In genomic region chr1:69479734-69480133, GRCh38 we compare ENCODE assay signal across 24 cellular contexts.
DNase-seq lines count a peak whose midpoint lies in the region; ATAC-seq, FAIRE-seq and TF ChIP-seq lines count a peak whose summit lies in the region.
"Had no signal": no experiment of that assay in that cellular context is flagged by ENCODE, and none has a peak within 500 bp of the region (broad histone marks: within the 10 kb centered on the region; RNA-seq: fewer than 3 reads in every experiment).

No MANE protein-coding gene starts in this region.

- TF ChIP-seq POLR2A in HepG2 (IDR thresholded peaks at IDR 0.05; ENCODE audit: insufficient read depth in 1 of 2, low read depth in 2 of 2, low read length in 2 of 2): no peak
- TF ChIP-seq POLR2A in K562 (conservative IDR thresholded peaks at IDR 0.05): no peak

- no peaks in the 10 kb centered on the region for H3K9me3 Mint-ChIP-seq in neural crest cell

- no peak for DNase-seq in HepG2 (ENCODE audit: low spot score)
- DNase-seq in K562 (ENCODE audit: extremely low read depth in 1 of 4, low spot score in 3 of 4): peak; percentile 12 to 76 (median 26)
- DNase-seq in neural crest cell (ENCODE audit: low read depth, low spot score): no peak
- no peak for DNase-seq in NCI-H1092 treated with DMSO at 0.1 percent for 48 hours (lab: John Stamatoyannopoulos, UW)
- no peak for DNase-seq in posterior vena cava (ENCODE audit: low spot score)
- DNase-seq: 8988T; ACHN; AML-193; Caco-2; Calu3; CD4-positive, alpha-beta T cell; CD8-positive, alpha-beta T cell; DMS79 treated with DMSO at 0.1 percent for 48 hours; GF-D8 had no signal

- TF ChIP-seq EP300 in HepG2 (IDR thresholded peaks at IDR 0.05; ENCODE audit: low read depth in 2 of 2, low read length in 2 of 2) (no peak), HepG2 (CRISPR knock-in tag; IDR thresholded peaks at IDR 0.05; ENCODE audit: borderline replicate concordance) (no peak), K562 (IDR thresholded peaks at IDR 0.05; ENCODE audit: low read length) (no peak)

- no peak overlapping the region for H2AFZ ChIP-seq in HepG2 (ENCODE audit: low read length)
- H2AFZ ChIP-seq in K562 (ENCODE audit: low read depth, low read length): no peak overlapping the region

- H3K4me3 Mint-ChIP-seq in neural crest cell: no peak overlapping the region
- H3K4me3 Mint-ChIP-seq: B cell; CD4-positive, alpha-beta T cell; CD8-positive, alpha-beta T cell had no signal

- ATAC-seq in HepG2: no peak
- peak; percentile 58 for ATAC-seq in K562
- ATAC-seq in HG02623 (IDR thresholded peaks at IDR 0.05; ENCODE audit: unreplicated experiment): no peak
- ATAC-seq: CD8-positive, alpha-beta T cell had no signal

- POLR2A ChIA-PET in HepG2 (lab: Yijun Ruan, JAX): no interaction called here
- POLR2A ChIA-PET in K562 (lab: Yijun Ruan, JAX): no interaction called here

- H3K27me3 ChIP-seq in liver (ENCODE audit: control insufficient read depth in 4 of 4, insufficient read depth in 4 of 4, low read length in 3 of 4) (no peaks in the 10 kb centered on the region), HepG2 (ENCODE audit: control insufficient read depth in 1 of 2, insufficient read depth in 2 of 2, low read length in 2 of 2) (no peaks in the 10 kb centered on the region), K562 (ENCODE audit: control insufficient read depth in 2 of 2, insufficient read depth in 2 of 2, low read length in 2 of 2) (no peaks in the 10 kb centered on the region)
- H3K27me3 ChIP-seq: BLaER1 treated with 17β-estradiol and CSF1 and Interleukin-3, amounts not matched to agents 10 nM and 100 nM had no signal

- H3K9me1 ChIP-seq in K562 (ENCODE audit: control insufficient read depth, insufficient read depth, low read length): no peaks in the 10 kb centered on the region

- H4K20me1 ChIP-seq in HepG2 (ENCODE audit: insufficient read depth, low read length) (no peaks in the 10 kb centered on the region), K562 (replicated peaks; ENCODE audit: control insufficient read depth, insufficient read depth, low read length) (no peaks in the 10 kb centered on the region)
- H4K20me1 ChIP-seq: BLaER1 treated with 17β-estradiol and CSF1 and Interleukin-3, amounts not matched to agents 10 nM and 100 nM had no signal

- no peak overlapping the region for H3K9ac ChIP-seq in liver (ENCODE audit: low read depth in 1 of 2, low read length in 2 of 2)
- H3K9ac ChIP-seq in HepG2 (ENCODE audit: insufficient read depth, low read depth, low read length): no peak overlapping the region
- H3K9ac ChIP-seq in K562 (ENCODE audit: insufficient read depth in 1 of 2, low read depth in 2 of 2, low read length in 2 of 2): no peak overlapping the region
- H3K9ac ChIP-seq: BLaER1 treated with 17β-estradiol and CSF1 and Interleukin-3, amounts not matched to agents 10 nM and 100 nM had no signal

- WGBS in liver: 34% methylated on average over 1 of the region's 1 CpG
- 0% methylated on average over 1 of the region's 1 CpG for WGBS in HepG2 (ENCODE audit: low lambda C conversion rate)
- WGBS in K562 (ENCODE audit: insufficient coverage, low coverage, missing lambda C conversion rate): 6% methylated on average over 1 of the region's 1 CpG

- H3K4me2 ChIP-seq in HepG2 (ENCODE audit: low read depth, low read length) (no peak overlapping the region), K562 (ENCODE audit: insufficient read depth, low read length) (no peak overlapping the region)
- H3K4me2 ChIP-seq: BLaER1 treated with 17β-estradiol and CSF1 and Interleukin-3, amounts not matched to agents 10 nM and 100 nM had no signal

- intact Hi-C loops in HepG2 (cut with micrococcal nuclease; ENCODE audit: unreplicated experiment) (no loop called here), K562 (cut with micrococcal nuclease) (no loop called here), posterior vena cava (cut with DNase I) (no loop called here)

- BruUV-seq in HepG2 (replicated peaks; lab: Mats Ljungman, UMichigan) (no TSS peak), K562 (replicated peaks; lab: Mats Ljungman, UMichigan) (no TSS peak)

- in situ Hi-C loops in HepG2 (cut with HindIII; ENCODE audit: extremely low pct_ligation_motif_present, low pct_unique_long_range_greater_than_20kb) (no loop called here), K562 (cut with MboI) (no loop called here)

- H3K4me1 ChIP-seq in liver (ENCODE audit: control insufficient read depth in 4 of 4, insufficient read depth in 4 of 4, low read length in 3 of 4) (no peaks in the 10 kb centered on the region), HepG2 (ENCODE audit: insufficient read depth, low read length) (no peaks in the 10 kb centered on the region), K562 (replicated peaks in 1 of 2; ENCODE audit: control insufficient read depth in 2 of 2, insufficient read depth in 2 of 2, low read length in 2 of 2) (peaks cover 0 to 8% of the 10 kb centered on the region in 2 experiments; a peak in 2 of 5 replicates)
- H3K4me1 ChIP-seq: Caco-2 had no signal

- H3K4me1 Mint-ChIP-seq in neural crest cell: peaks cover 19% of the 10 kb centered on the region
- H3K4me1 Mint-ChIP-seq: B cell had no signal

- peak overlapping the region; percentile 3 for H3K27ac Mint-ChIP-seq in neural crest cell (ENCODE audit: unreplicated experiment)
- H3K27ac Mint-ChIP-seq: B cell; CD4-positive, alpha-beta T cell; CD8-positive, alpha-beta T cell had no signal

- H3K4me3 ChIP-seq in liver (ENCODE audit: low read depth in 1 of 3, low read length in 3 of 3): no peak overlapping the region
- H3K4me3 ChIP-seq in HepG2 (replicated peaks in 1 of 3; ENCODE audit: insufficient read depth in 1 of 3, low read depth in 2 of 3, low read length in 3 of 3): no peak overlapping the region
- no peak overlapping the region for H3K4me3 ChIP-seq in K562
- H3K4me3 ChIP-seq: BLaER1 treated with 17β-estradiol and CSF1 and Interleukin-3, amounts not matched to agents 10 nM and 100 nM had no signal

- no peak for TF ChIP-seq CTCF in liver (IDR thresholded peaks at IDR 0.05; ENCODE audit: low read depth, low read length, missing input control)
- no peak for TF ChIP-seq CTCF in HepG2 (CRISPR knock-in tag; IDR thresholded peaks at IDR 0.05)
- TF ChIP-seq CTCF in K562 (IDR thresholded peaks at IDR 0.05 in 2 of 3, conservative IDR thresholded peaks at IDR 0.05 in 1 of 3; ENCODE audit: insufficient read depth in 2 of 3, low read depth in 1 of 3, low read length in 3 of 3): no peak
- TF ChIP-seq CTCF in neural crest cell (conservative IDR thresholded peaks at IDR 0.05): no peak

- H3K27me3 Mint-ChIP-seq in neural crest cell (ENCODE audit: low read depth): no peaks in the 10 kb centered on the region
- H3K27me3 Mint-ChIP-seq: B cell; CD4-positive, alpha-beta T cell had no signal

- no peak for FAIRE-seq in HepG2 (lab: Jason Lieb, UNC)
- peak; percentile 91 for FAIRE-seq in K562 (lab: Jason Lieb, UNC)
- FAIRE-seq: A204.1, D721Med, G401.6, GM12891, GM19239 had no signal

- H3K27ac ChIP-seq in liver (ENCODE audit: low read depth in 1 of 2, low read length in 2 of 2) (no peak overlapping the region), HepG2 (ENCODE audit: extremely low read length, insufficient read depth, low read length) (no peak overlapping the region), K562 (ENCODE audit: extremely low read depth, low read depth, low read length) (no peak overlapping the region)
- H3K27ac ChIP-seq: BLaER1 treated with 17β-estradiol and CSF1 and Interleukin-3, amounts not matched to agents 10 nM and 100 nM; C4-2B had no signal

- TF ChIP-seq RAD21 in liver (IDR thresholded peaks at IDR 0.05) (no peak), HepG2 (CRISPR knock-in tag; IDR thresholded peaks at IDR 0.05) (no peak), K562 (CRISPR knock-in tag; conservative IDR thresholded peaks at IDR 0.05 in 1 of 2, IDR thresholded peaks at IDR 0.05 in 1 of 2) (no peak)

- H3K36me3 Mint-ChIP-seq in neural crest cell (ENCODE audit: low read depth): no peaks in the 10 kb centered on the region
- H3K36me3 Mint-ChIP-seq: CD8-positive, alpha-beta T cell had no signal

- no peaks in the 10 kb centered on the region for H3K36me3 ChIP-seq in liver (ENCODE audit: control insufficient read depth in 4 of 4, insufficient read depth in 3 of 4, low read depth in 1 of 4, low read length in 3 of 4)
- H3K36me3 ChIP-seq in HepG2 (replicated peaks in 1 of 2; ENCODE audit: control insufficient read depth in 1 of 2, insufficient read depth in 2 of 2, low read length in 2 of 2): no peaks in the 10 kb centered on the region
- no peaks in the 10 kb centered on the region for H3K36me3 ChIP-seq in K562 (ENCODE audit: control insufficient read depth, insufficient read depth, low read length)
- H3K36me3 ChIP-seq: BLaER1 treated with 17β-estradiol and CSF1 and Interleukin-3, amounts not matched to agents 10 nM and 100 nM had no signal

- H3K79me2 ChIP-seq in HepG2 (ENCODE audit: insufficient read depth, low read length) (no peaks in the 10 kb centered on the region), K562 (ENCODE audit: control insufficient read depth, insufficient read depth, low read length) (no peaks in the 10 kb centered on the region)

- CTCF ChIA-PET in HepG2 (lab: Yijun Ruan, JAX; ENCODE audit: low intra/inter-chr PET ratio, low total read pairs): no interaction called here
- CTCF ChIA-PET in K562 (lab: Yijun Ruan, JAX; ENCODE audit: low intra/inter-chr PET ratio): no interaction called here

- H3K9me3 ChIP-seq in liver (ENCODE audit: control insufficient read depth in 4 of 4, low read length in 3 of 4) (no peaks in the 10 kb centered on the region), HepG2 (ENCODE audit: low read length) (peaks cover 54% of the 10 kb centered on the region), K562 (replicated peaks; ENCODE audit: control insufficient read depth, insufficient read depth, low read depth, low read length) (no peaks in the 10 kb centered on the region)
- H3K9me3 ChIP-seq: BLaER1 treated with 17β-estradiol and CSF1 and Interleukin-3, amounts not matched to agents 10 nM and 100 nM; Caco-2 had no signal

TF ChIP-seq in liver, 16 proteins besides CTCF, POLR2A, EP300 and RAD21 (continues in another document):
- TF ChIP-seq NR2F2 (IDR thresholded peaks at IDR 0.05): peak; percentile 15

TF ChIP-seq in HepG2, 621 proteins besides CTCF, POLR2A, EP300 and RAD21:
- TF ChIP-seq PRMT3 (CRISPR knock-in tag; IDR thresholded peaks at IDR 0.05; ENCODE audit: borderline replicate concordance, low read depth) (no peak), ZNF180 (CRISPR knock-in tag; IDR thresholded peaks at IDR 0.05; ENCODE audit: borderline replicate concordance, low read depth) (no peak), KAT8 (CRISPR knock-in tag; IDR thresholded peaks at IDR 0.05) (no peak), ZNF557 (CRISPR knock-in tag; IDR thresholded peaks at IDR 0.05) (no peak)

TF ChIP-seq in K562, 482 proteins besides CTCF, POLR2A, EP300 and RAD21 (continues in another document):
- TF ChIP-seq RFX1 (IDR thresholded peaks at IDR 0.05): peak; percentile 59
- TF ChIP-seq FOXA1 (IDR thresholded peaks at IDR 0.05; ENCODE audit: borderline replicate concordance): no peak

Comparison
In these comparisons a context has a peak if more than half of its experiments do, and no peak if none do; other contexts are left out.
1. DNase-seq: peak in K562 (4 of 4); none in HepG2 (single experiment), neural crest cell (single experiment), NCI-H1092 treated with DMSO at 0.1 percent for 48 hours (single experiment) and posterior vena cava (single experiment).